20 cellular contexts compared by ENCODE assay signal in genomic region chr7:130358471-130358870, GRCh38. TPM values are rescaled to one million over a fixed set of nuclear protein-coding genes. Genes with fewer than 3 reads are reported as not detected.
DNase-seq lines count a peak whose midpoint lies in the region; ATAC-seq, FAIRE-seq and TF ChIP-seq lines count a peak whose summit lies in the region.
"Had no signal": no experiment of that assay in that cellular context is flagged by ENCODE, and none has a peak within 500 bp of the region (broad histone marks: within the 10 kb centered on the region; RNA-seq: fewer than 3 reads in every experiment).

No MANE protein-coding gene starts in this region.

- no peak for TF ChIP-seq POLR2A in IMR-90 (IDR thresholded peaks at IDR 0.05; ENCODE audit: low read depth, low read length)
- no peak for TF ChIP-seq POLR2A in sigmoid colon (IDR thresholded peaks at IDR 0.05)

- H2BK20ac ChIP-seq in IMR-90 (ENCODE audit: low read depth, low read length), result peak overlapping the region; percentile 91

- H3K79me2 ChIP-seq in PC-9 (ENCODE audit: low read depth), result no peaks in the 10 kb centered on the region

- H4K20me1 ChIP-seq in IMR-90 (ENCODE audit: insufficient read depth, low read length), result no peaks in the 10 kb centered on the region
- H4K20me1 ChIP-seq in PC-9 (ENCODE audit: insufficient read depth), result no peaks in the 10 kb centered on the region

- H3K4me3 ChIP-seq in IMR-90 (ENCODE audit: insufficient read depth, low read depth, low read length) (no peak overlapping the region), sigmoid colon (no peak overlapping the region), pancreas (no peak overlapping the region), PC-9 (no peak overlapping the region)

- no peak overlapping the region for H3K9ac ChIP-seq in IMR-90 (ENCODE audit: low read depth, low read length)

- H3K27ac ChIP-seq in IMR-90 (ENCODE audit: insufficient read depth, low read length) (no peak overlapping the region), sigmoid colon (no peak overlapping the region), pancreas (no peak overlapping the region), PC-9 (no peak overlapping the region)
- H3K27ac ChIP-seq: C4-2B had no signal

- H3K36me3 Mint-ChIP-seq in brain, result peaks cover 17% of the 10 kb centered on the region
- H3K36me3 Mint-ChIP-seq in stimulated activated memory B cell treated with anti-CD40 and anti-IgM and Interleukin-4, amounts not matched to agents 10 μg/mL and 1 μg/mL and 100 μg/mL, for 72 hours, result no peaks in the 10 kb centered on the region

- H2AFZ ChIP-seq in IMR-90 (replicated peaks; ENCODE audit: low read length, poor library complexity) (no peak overlapping the region), PC-9 (no peak overlapping the region)

- dilution Hi-C loops in IMR-90 (cut with HindIII; ENCODE audit: low sequenced_read_pairs, unreplicated experiment), result no loop called here

- H2AK9ac ChIP-seq in IMR-90 (replicated peaks; ENCODE audit: low read depth, low read length, poor library complexity), result no peak overlapping the region

- POLR2A ChIA-PET in IMR-90 (lab: Charles Lee; ENCODE audit: unreplicated experiment) (no interaction called here), PC-9 (lab: Charles Lee; ENCODE audit: unreplicated experiment) (no interaction called here)

- H2BK15ac ChIP-seq in IMR-90 (ENCODE audit: low read depth, low read length), result peak overlapping the region; percentile 98; the same call in 2 of the 3 replicates

- H3K18ac ChIP-seq in IMR-90 (ENCODE audit: low read depth, low read length), result peak overlapping the region; percentile 53; the same call in 1 of the 2 replicates

- H3K9me2 ChIP-seq in PC-9 (ENCODE audit: insufficient read depth), result no peaks in the 10 kb centered on the region

- CTCF ChIA-PET in IMR-90 (lab: Yijun Ruan, JAX), result no interaction called here
- CTCF ChIA-PET in PC-9 (lab: Charles Lee), result no interaction called here

- H3K9me1 ChIP-seq in IMR-90 (ENCODE audit: insufficient read depth, low read length), result peaks cover 17% of the 10 kb centered on the region

- H3K9me3 ChIP-seq in IMR-90 (ENCODE audit: control insufficient read depth, insufficient read depth, low read length) (peaks cover 8% of the 10 kb centered on the region), sigmoid colon (no peaks in the 10 kb centered on the region), pancreas (no peaks in the 10 kb centered on the region), PC-9 (ENCODE audit: insufficient read depth, low read depth) (peaks cover 6% of the 10 kb centered on the region; the same call in 1 of the 2 replicates)
- H3K9me3 ChIP-seq: BE2C had no signal

- no peak for DNase-seq in IMR-90
- DNase-seq in islet precursor cell, result peak; percentile 20
- peak; percentile 22 for DNase-seq in sigmoid colon
- no peak for DNase-seq in pancreas
- no peak for DNase-seq in effector CD8-positive, alpha-beta T cell (lab: John Stamatoyannopoulos, UW)
- no peak for DNase-seq in PC-9
- DNase-seq: BE2C; CD4-positive, alpha-beta memory T cell; DMS153; DND-41; GDM1; H7 had no signal

- TF ChIP-seq CTCF in IMR-90 (conservative IDR thresholded peaks at IDR 0.05; ENCODE audit: low read depth, low read length), result no peak
- no peak for TF ChIP-seq CTCF in brain (conservative IDR thresholded peaks at IDR 0.05)
- TF ChIP-seq CTCF in sigmoid colon (IDR thresholded peaks at IDR 0.05), result no peak
- no peak for TF ChIP-seq CTCF in pancreas (IDR thresholded peaks at IDR 0.05)
- TF ChIP-seq CTCF in PC-9 (conservative IDR thresholded peaks at IDR 0.05), result no peak

- peaks cover 54% of the 10 kb centered on the region for H3K4me1 Mint-ChIP-seq in brain
- H3K4me1 Mint-ChIP-seq in stimulated activated memory B cell treated with anti-CD40 and anti-IgM and Interleukin-4, amounts not matched to agents 10 μg/mL and 1 μg/mL and 100 μg/mL, for 72 hours, result no peaks in the 10 kb centered on the region

- intact Hi-C loops in IMR-90 (cut with micrococcal nuclease) (loop anchor here (10.0 kb wide), 1 partner anchor 136 kb away; the partner anchor contains the start of gene MEST), sigmoid colon (cut with DNase I) (no loop called here), pancreas (cut with DNase I) (no loop called here), PC-9 (cut with micrococcal nuclease; ENCODE audit: unreplicated experiment) (no loop called here)

- TF ChIP-seq RAD21 in IMR-90 (IDR thresholded peaks at IDR 0.05; ENCODE audit: low read length), result no peak

- peak overlapping the region; percentile 53 for H4K91ac ChIP-seq in IMR-90 (ENCODE audit: insufficient read depth, low read depth, low read length)

- H3K4me1 ChIP-seq in IMR-90 (ENCODE audit: control insufficient read depth, insufficient read depth, low read length), result peaks cover 18% of the 10 kb centered on the region
- H3K4me1 ChIP-seq in sigmoid colon, result peaks cover 0 to 22% (median 17%) of the 10 kb centered on the region in 4 donors
- H3K4me1 ChIP-seq in pancreas, result peaks cover 0 to 4% (median 0%) of the 10 kb centered on the region in 3 donors
- H3K4me1 ChIP-seq in PC-9 (replicated peaks; ENCODE audit: insufficient read depth), result peaks cover 56% of the 10 kb centered on the region
- H3K4me1 ChIP-seq: BE2C had no signal

- H3K27me3 ChIP-seq in IMR-90 (ENCODE audit: control insufficient read depth, insufficient read depth, low read length) (no peaks in the 10 kb centered on the region), sigmoid colon (no peaks in the 10 kb centered on the region), pancreas (no peaks in the 10 kb centered on the region), PC-9 (ENCODE audit: insufficient read depth, low read depth) (no peaks in the 10 kb centered on the region)
- H3K27me3 ChIP-seq: BE2C had no signal

- H3K4me2 ChIP-seq in IMR-90 (ENCODE audit: low read depth, low read length), result no peak overlapping the region
- H3K4me2 ChIP-seq in PC-9, result no peak overlapping the region

- no peak for FAIRE-seq in pancreas (lab: Jason Lieb, UNC)
- FAIRE-seq: A204.1, D721Med, GM12892 had no signal

- no peak overlapping the region for H3K56ac ChIP-seq in IMR-90 (ENCODE audit: extremely low read depth, insufficient read depth, low read length)

- H4K8ac ChIP-seq in IMR-90 (ENCODE audit: low read depth in 2 of 2, low read length in 2 of 2), result peak overlapping the region; percentile 23 to 67; a peak in 3 of 4 replicates

- peaks cover 18 to 28% (median 24%) of the 10 kb centered on the region in 5 experiments for H3K9me3 Mint-ChIP-seq in brain
- peaks cover 13% of the 10 kb centered on the region for H3K9me3 Mint-ChIP-seq in stimulated activated memory B cell treated with anti-CD40 and anti-IgM and Interleukin-4, amounts not matched to agents 10 μg/mL and 1 μg/mL and 100 μg/mL, for 72 hours

- 0 out of 2 replicates have a peak overlapping the region, but pooled peaks have one; percentile 13 for H3K23ac ChIP-seq in IMR-90 (ENCODE audit: low read depth, low read length)

- BruUV-seq in IMR-90 (replicated peaks; lab: Mats Ljungman, UMichigan) (no TSS peak), PC-9 (replicated peaks; lab: Mats Ljungman, UMichigan) (no TSS peak)

- 94% methylated on average over 3 of the region's 4 CpGs; no CpG with 5 or more reads in 1 of the 2 experiments for WGBS in IMR-90 (ENCODE audit: extremely low coverage in 2 of 2, insufficient read length in 1 of 2), 2 experiments
- WGBS in sigmoid colon, 2 donors, result 94% methylated on average over 4 of the region's 4 CpGs
- WGBS in pancreas, 2 donors, result 95 to 98% methylated on average over 4 of the region's 4 CpGs

- H2BK120ac ChIP-seq in IMR-90 (ENCODE audit: low read depth, low read length), result peak overlapping the region; percentile 94

- peak overlapping the region; percentile 65 for H3K14ac ChIP-seq in IMR-90 (replicated peaks; ENCODE audit: low read depth, low read length)

- no peaks in the 10 kb centered on the region for H3K36me3 ChIP-seq in IMR-90 (ENCODE audit: control insufficient read depth, insufficient read depth, low read length)
- no peaks in the 10 kb centered on the region for H3K36me3 ChIP-seq in sigmoid colon
- H3K36me3 ChIP-seq in pancreas, result no peaks in the 10 kb centered on the region
- H3K36me3 ChIP-seq in PC-9 (ENCODE audit: low read depth), result no peaks in the 10 kb centered on the region
- H3K36me3 ChIP-seq: BE2C had no signal

- H3K27ac Mint-ChIP-seq in brain, result peak overlapping the region in 3 of 5 experiments; percentile 37 to 97 (median 95)
- no peak overlapping the region for H3K27ac Mint-ChIP-seq in stimulated activated memory B cell treated with anti-CD40 and anti-IgM and Interleukin-4, amounts not matched to agents 10 μg/mL and 1 μg/mL and 100 μg/mL, for 72 hours
- H3K27ac Mint-ChIP-seq: CD4-positive, alpha-beta memory T cell; IgD-negative memory B cell had no signal

- no peak overlapping the region for H3K4me3 Mint-ChIP-seq in brain
- no peak overlapping the region for H3K4me3 Mint-ChIP-seq in stimulated activated memory B cell treated with anti-CD40 and anti-IgM and Interleukin-4, amounts not matched to agents 10 μg/mL and 1 μg/mL and 100 μg/mL, for 72 hours
- H3K4me3 Mint-ChIP-seq: CD4-positive, alpha-beta memory T cell; IgD-negative memory B cell had no signal

- peaks cover 41% of the 10 kb centered on the region for H3F3A ChIP-seq in PC-9 (ENCODE audit: insufficient read depth, low read depth)

- no peak for TF ChIP-seq EP300 in sigmoid colon (IDR thresholded peaks at IDR 0.05)

- H3K79me1 ChIP-seq in IMR-90 (ENCODE audit: low read depth in 1 of 2, low read length in 2 of 2), result peaks cover 0 to 3% of the 10 kb centered on the region in 2 experiments; a peak in 1 of 4 replicates

- in situ Hi-C loops in IMR-90 (cut with MboI; ENCODE audit: low sequenced_read_pairs), result no loop called here

- H2AK5ac ChIP-seq in IMR-90 (ENCODE audit: low read depth, low read length), result peak overlapping the region; percentile 94

- ATAC-seq in IMR-90 (ENCODE audit: low read depth) (no peak), pancreas (no peak)
- no peak for ATAC-seq in stimulated activated memory B cell treated with anti-CD40 and anti-IgM and Interleukin-4, amounts not matched to agents 10 μg/mL and 1 μg/mL and 100 μg/mL, for 72 hours

- H3K27me3 Mint-ChIP-seq in brain, result peaks cover 4% of the 10 kb centered on the region
- H3K27me3 Mint-ChIP-seq in stimulated activated memory B cell treated with anti-CD40 and anti-IgM and Interleukin-4, amounts not matched to agents 10 μg/mL and 1 μg/mL and 100 μg/mL, for 72 hours, result peaks cover 20% of the 10 kb centered on the region

- peak overlapping the region; percentile 78 for H3K4ac ChIP-seq in IMR-90 (ENCODE audit: low read depth, low read length)

- H2BK5ac ChIP-seq in IMR-90 (ENCODE audit: low read depth, low read length, poor library complexity, severe bottlenecking), result peak overlapping the region; percentile 47

- peak overlapping the region; percentile 53; the same call in 1 of the 2 replicates for H4K5ac ChIP-seq in IMR-90 (ENCODE audit: low read depth, low read length)

RNA-seq across cellular contexts. Expression of gene CPA5, which starts 13.9 kb away (rescaled TPM):
- under 0.01 TPM in 1 of 2 replicates, not detected in the other for total RNA-seq in IMR-90 (2012; rRNA removed)
- 0.53 and 0.86 TPM in 2 replicates for polyA plus RNA-seq in IMR-90 (2012; rRNA removed)
- 0.32 and 0.45 TPM in 2 replicates for polyA plus RNA-seq in IMR-90 (2012; cell fraction: cytosol; rRNA removed)
- 0.72 and 0.95 TPM in 2 replicates for polyA plus RNA-seq in IMR-90 (2012; cell fraction: nucleus; rRNA removed; ENCODE audit: low replicate concordance)
- polyA plus RNA-seq in brain (ENCODE audit: insufficient read depth, low read depth, low replicate concordance), result 2.3 TPM
- total RNA-seq in sigmoid colon, result not detected
- polyA plus RNA-seq in sigmoid colon, result 1 to 10 TPM in 1 of 3 donors, not detected in 2; 1.1 TPM
- under 1 TPM in 2 of 6 donors, not detected in 4; 0.22 to 0.35 TPM for total RNA-seq in pancreas
- polyA plus RNA-seq in pancreas, result under 1 TPM; 0.09 to 0.19 TPM
- total RNA-seq in PC-9 (2021), result not detected in 2 replicates
- total RNA-seq: CD4-positive, alpha-beta memory T cell; HT-29 had no signal
- polyA plus RNA-seq: IgD-negative memory B cell had no signal

RNA-seq across cellular contexts. Expression of gene CPA1, which starts 21.8 kb away (rescaled TPM):
- not detected in 2 replicates for total RNA-seq in IMR-90 (2012; rRNA removed)
- polyA plus RNA-seq in IMR-90 (2012; rRNA removed), result not detected in 2 replicates
- 0.07 TPM in 1 of 2 replicates, not detected in the other for polyA plus RNA-seq in IMR-90 (2012; cell fraction: cytosol; rRNA removed)
- polyA plus RNA-seq in IMR-90 (2012; cell fraction: nucleus; rRNA removed; ENCODE audit: low replicate concordance), result 0.26 and 0.32 TPM in 2 replicates
- polyA plus RNA-seq in brain (ENCODE audit: insufficient read depth, low read depth, low replicate concordance), result not detected
- 1 to 10 TPM in 1 of 4 donors, not detected in 3; 2.2 TPM for total RNA-seq in sigmoid colon
- polyA plus RNA-seq in sigmoid colon, result 1 to 10 TPM in 2 of 3 donors, under 1 TPM in 1; 0.34 to 7.8 (median 1.2) TPM
- over 10,000 TPM; 17,933 to 50,686 (median 40,969) TPM for total RNA-seq in pancreas
- polyA plus RNA-seq in pancreas, result over 10,000 TPM; 12,124 to 14,783 TPM
- not detected in 2 replicates for total RNA-seq in PC-9 (2021)
- total RNA-seq: CD4-positive, alpha-beta memory T cell; HT-29 had no signal
- polyA plus RNA-seq: CD4-positive, alpha-beta memory T cell; IgD-negative memory B cell had no signal

Comparison
In these comparisons a context has a peak if more than half of its experiments do, and no peak if none do; other contexts are left out.
1. DNase-seq: peak in islet precursor cell (single experiment) and sigmoid colon (single experiment); none in IMR-90 (single experiment), pancreas (0 of 6), effector CD8-positive, alpha-beta T cell (single experiment) and PC-9 (0 of 2).
2. RNA of gene CPA1, which starts 21.8 kb away (total RNA-seq): 17,933 to 50,686 TPM in pancreas; 2.2 TPM in sigmoid colon, not detected in IMR-90 and not detected in PC-9; every median in the first group is over 1,000 times any median in the second.